In genomic region chr11:62644220-62644619, GRCh38 we compare ENCODE assay signal across 1 cellular context.
TF ChIP-seq lines count a peak whose summit lies in the region.

No MANE protein-coding gene starts in this region.

TF ChIP-seq in HepG2, 621 proteins besides CTCF, POLR2A, EP300 and RAD21:
- TF ChIP-seq ZNF777 (CRISPR knock-in tag; IDR thresholded peaks at IDR 0.05) (no peak), ZBTB38 (CRISPR knock-in tag; IDR thresholded peaks at IDR 0.05) (no peak), ZNF572 (CRISPR knock-in tag; IDR thresholded peaks at IDR 0.05) (no peak), SALL1 (CRISPR knock-in tag; IDR thresholded peaks at IDR 0.05) (no peak), ELF1 (CRISPR knock-in tag; IDR thresholded peaks at IDR 0.05) (no peak), FOXM1 (CRISPR knock-in tag; IDR thresholded peaks at IDR 0.05) (no peak), ZNF879 (CRISPR knock-in tag; IDR thresholded peaks at IDR 0.05) (no peak), CREB3 (CRISPR knock-in tag; IDR thresholded peaks at IDR 0.05) (no peak), ZNF136 (CRISPR knock-in tag; IDR thresholded peaks at IDR 0.05; ENCODE audit: low read depth) (no peak), NFKBIZ (CRISPR knock-in tag; IDR thresholded peaks at IDR 0.05) (no peak), MTF1 (CRISPR knock-in tag; IDR thresholded peaks at IDR 0.05) (no peak), HHEX (CRISPR knock-in tag; IDR thresholded peaks at IDR 0.05) (no peak), ZNF337 (CRISPR knock-in tag; IDR thresholded peaks at IDR 0.05; ENCODE audit: borderline replicate concordance, low read depth) (no peak)
